ENCODE assay signal across 3 cellular contexts in genomic region chr1:2234762-2235113, GRCh38.
TF ChIP-seq lines count a peak whose summit lies in the region.

No MANE protein-coding gene starts in this region.

TF ChIP-seq in SK-N-SH, 30 proteins besides CTCF, POLR2A, EP300 and RAD21:
- TF ChIP-seq USF1 (IDR thresholded peaks at IDR 0.05; ENCODE audit: borderline replicate concordance, low read depth): no peak

TF ChIP-seq in SK-N-SH treated with all-trans-retinoic acid at 6 μM for 48 hours, 23 proteins besides CTCF, POLR2A, EP300 and RAD21:
- no peak for TF ChIP-seq OSR1 (CRISPR knock-in tag; IDR thresholded peaks at IDR 0.05)
- TF ChIP-seq ZC3H10 (CRISPR knock-in tag; IDR thresholded peaks at IDR 0.05): no peak
- no peak for TF ChIP-seq ZNF565 (CRISPR knock-in tag; conservative IDR thresholded peaks at IDR 0.05; ENCODE audit: low read depth)
- TF ChIP-seq ARNTL (CRISPR knock-in tag; IDR thresholded peaks at IDR 0.05; ENCODE audit: borderline replicate concordance, low read depth): no peak
- TF ChIP-seq ESRRG (CRISPR knock-in tag; IDR thresholded peaks at IDR 0.05): no peak
- TF ChIP-seq SNAI2 (CRISPR knock-in tag; IDR thresholded peaks at IDR 0.05): no peak

TF ChIP-seq in GM12878, 131 proteins besides CTCF, POLR2A, EP300 and RAD21:
- no peak for TF ChIP-seq ASH2L (IDR thresholded peaks at IDR 0.05; ENCODE audit: borderline replicate concordance, low read depth)
- no peak for TF ChIP-seq SREBF1 (IDR thresholded peaks at IDR 0.05; ENCODE audit: low read length)
- TF ChIP-seq BRCA1 (IDR thresholded peaks at IDR 0.05; ENCODE audit: low read depth, low read length): no peak
- no peak for TF ChIP-seq CBX3 (IDR thresholded peaks at IDR 0.05; ENCODE audit: borderline replicate concordance, low read depth)
- TF ChIP-seq SIN3A (IDR thresholded peaks at IDR 0.05; ENCODE audit: low read depth, low read length): no peak
- TF ChIP-seq E2F4 (IDR thresholded peaks at IDR 0.05; ENCODE audit: low read depth, low read length): no peak
- no peak for TF ChIP-seq SMAD5 (IDR thresholded peaks at IDR 0.05; ENCODE audit: low read depth)
- no peak for TF ChIP-seq BMI1 (IDR thresholded peaks at IDR 0.05; ENCODE audit: borderline replicate concordance)
- no peak for TF ChIP-seq CHD4 (IDR thresholded peaks at IDR 0.05)
- TF ChIP-seq EZH2 (IDR thresholded peaks at IDR 0.05; ENCODE audit: borderline replicate concordance, control insufficient read depth, low read depth, low read length): no peak
- TF ChIP-seq SRF (IDR thresholded peaks at IDR 0.05; ENCODE audit: low read depth in 2 of 2, low read length in 2 of 2): no peak
- TF ChIP-seq BCLAF1 (IDR thresholded peaks at IDR 0.05): no peak
- TF ChIP-seq IKZF1 (conservative IDR thresholded peaks at IDR 0.05): no peak
- TF ChIP-seq ZNF687 (IDR thresholded peaks at IDR 0.05): no peak
- no peak for TF ChIP-seq ZBTB33 (IDR thresholded peaks at IDR 0.05)
- TF ChIP-seq MTA3 (IDR thresholded peaks at IDR 0.05; ENCODE audit: borderline replicate concordance, low read length): no peak
TF ChIP-seq in GM12878: peak in this region for 0.
